12 cellular contexts compared by ENCODE assay signal in genomic region chr7:80106498-80107113, GRCh38. TPM values are rescaled to one million over a fixed set of nuclear protein-coding genes. Genes with fewer than 3 reads are reported as not detected.
DNase-seq lines count a peak whose midpoint lies in the region; ATAC-seq and TF ChIP-seq lines count a peak whose summit lies in the region.
"Had no signal": no experiment of that assay in that cellular context is flagged by ENCODE, and none has a peak within 500 bp of the region (broad histone marks: within the 10 kb centered on the region; RNA-seq: fewer than 3 reads in every experiment).

No MANE protein-coding gene starts in this region.

- intact Hi-C loops in stomach (cut with DNase I; ENCODE audit: low total_unique reads): no loop called here

- H3K9ac ChIP-seq in BLaER1 treated with 17β-estradiol and CSF1 and Interleukin-3, amounts not matched to agents 10 nM and 100 nM: peak overlapping the region in 9 of 11 experiments; percentile 5 to 69 (median 45); a peak in 12 of 22 replicates
- H3K9ac ChIP-seq in MM.1S (ENCODE audit: low read length): peak overlapping the region; percentile 14; the same call in 1 of the 2 replicates
- H3K9ac ChIP-seq: GM23248 had no signal

- TF ChIP-seq CTCF in MM.1S (IDR thresholded peaks at IDR 0.05; ENCODE audit: low read length) (no peak), stomach (IDR thresholded peaks at IDR 0.05) (no peak)

- H3K27me3 ChIP-seq in BLaER1 treated with 17β-estradiol and CSF1 and Interleukin-3, amounts not matched to agents 10 nM and 100 nM: no peaks in the 10 kb centered on the region
- H3K27me3 ChIP-seq in MM.1S (replicated peaks; ENCODE audit: insufficient read depth, low read length) (no peaks in the 10 kb centered on the region), stomach (no peaks in the 10 kb centered on the region)
- H3K27me3 ChIP-seq: vagina had no signal

- peak overlapping the region; percentile 58 to 86 (median 75) for H3K4me2 ChIP-seq in BLaER1 treated with 17β-estradiol and CSF1 and Interleukin-3, amounts not matched to agents 10 nM and 100 nM
- peak overlapping the region; percentile 67 for H3K4me2 ChIP-seq in MM.1S (ENCODE audit: low read depth, low read length)

- no peaks in the 10 kb centered on the region for H3K36me3 ChIP-seq in BLaER1 treated with 17β-estradiol and CSF1 and Interleukin-3, amounts not matched to agents 10 nM and 100 nM
- H3K36me3 ChIP-seq in MM.1S (replicated peaks; ENCODE audit: insufficient read depth, low read length): no peaks in the 10 kb centered on the region
- H3K36me3 ChIP-seq in stomach: no peaks in the 10 kb centered on the region
- H3K36me3 ChIP-seq: vagina had no signal

- H3F3A ChIP-seq in MM.1S (ENCODE audit: insufficient read depth, low read length): peaks cover 27% of the 10 kb centered on the region

- peak overlapping the region; percentile 3; the same call in 1 of the 2 replicates for H2AFZ ChIP-seq in MM.1S (ENCODE audit: low read length)
- H2AFZ ChIP-seq: GM23248 had no signal

- H3K79me2 ChIP-seq in MM.1S (ENCODE audit: low read length): no peaks in the 10 kb centered on the region

- DNase-seq in MM.1S (peak; percentile 53), left kidney (ENCODE audit: low read depth, low spot score) (peak; percentile 12), stomach (no peak), C1 segment of cervical spinal cord (lab: John Stamatoyannopoulos, UW) (no peak), H4 (ENCODE audit: low spot score) (no peak), ureter (ENCODE audit: low spot score) (no peak)
- DNase-seq: activated T-cell treated with anti-CD3 and anti-CD28 coated beads, Interleukin-2, amount 50 U/mL, for 1 hour; GM23248; retina had no signal

- no peak for TF ChIP-seq POLR2A in stomach (IDR thresholded peaks at IDR 0.05)

- no peaks in the 10 kb centered on the region for H4K20me1 ChIP-seq in BLaER1 treated with 17β-estradiol and CSF1 and Interleukin-3, amounts not matched to agents 10 nM and 100 nM
- H4K20me1 ChIP-seq in MM.1S (ENCODE audit: insufficient read depth, low read length): no peaks in the 10 kb centered on the region

- ATAC-seq in GM19395 (IDR thresholded peaks at IDR 0.05; ENCODE audit: unreplicated experiment): peak; percentile 62

- H3K9me3 ChIP-seq in BLaER1 treated with 17β-estradiol and CSF1 and Interleukin-3, amounts not matched to agents 10 nM and 100 nM (replicated peaks in 1 of 11): peaks cover 0 to 9% (median 5%) of the 10 kb centered on the region in 11 experiments; a peak in 7 of 22 replicates
- H3K9me3 ChIP-seq in MM.1S (replicated peaks; ENCODE audit: insufficient read depth, low read length): no peaks in the 10 kb centered on the region
- no peaks in the 10 kb centered on the region for H3K9me3 ChIP-seq in stomach
- H3K9me3 ChIP-seq: vagina had no signal

- peak overlapping the region in 10 of 11 experiments; percentile 36 to 88 (median 76); a peak in 20 of 22 replicates for H3K27ac ChIP-seq in BLaER1 treated with 17β-estradiol and CSF1 and Interleukin-3, amounts not matched to agents 10 nM and 100 nM
- H3K27ac ChIP-seq in MM.1S (ENCODE audit: low read length) (peak overlapping the region; percentile 77), stomach (no peak overlapping the region)
- H3K27ac ChIP-seq: GM23248, vagina had no signal

- H3K4me3 ChIP-seq in BLaER1 treated with 17β-estradiol and CSF1 and Interleukin-3, amounts not matched to agents 10 nM and 100 nM: peak overlapping the region in 2 of 10 experiments; percentile 15 to 50; a peak in 4 of 20 replicates
- H3K4me3 ChIP-seq in MM.1S (ENCODE audit: low read length) (peak overlapping the region; percentile 38), stomach (no peak overlapping the region)
- H3K4me3 ChIP-seq: GM23248, vagina had no signal

- H3K4me1 ChIP-seq in BLaER1 treated with 17β-estradiol and CSF1 and Interleukin-3, amounts not matched to agents 10 nM and 100 nM: peaks cover 29 to 35% (median 33%) of the 10 kb centered on the region in 10 experiments
- H3K4me1 ChIP-seq in MM.1S (ENCODE audit: low read length) (peaks cover 32% of the 10 kb centered on the region), stomach (peaks cover 0 to 12% (median 3%) of the 10 kb centered on the region in 4 donors)
- H3K4me1 ChIP-seq: vagina had no signal

- WGBS in stomach, 5 donors: 58 to 76% (median 75%) methylated on average over 2 of the region's 2 CpGs

- H3K9me2 ChIP-seq in MM.1S (replicated peaks; ENCODE audit: insufficient read depth, low read length): no peaks in the 10 kb centered on the region

- TF ChIP-seq EP300 in stomach (IDR thresholded peaks at IDR 0.05): no peak

RNA-seq across cellular contexts. Expression of gene GNAI1, which starts 28.0 kb away (rescaled TPM):
- total RNA-seq in stomach: 10 to 100 TPM in 4 of 5 donors, 1 to 10 TPM in 1; 2.6 to 62.4 (median 49.0) TPM
- polyA plus RNA-seq in stomach: 10 to 100 TPM; 13.3 to 18.5 (median 16.5) TPM
- total RNA-seq in H4 (2014; rRNA removed; shearing (Covaris generic)): 71.9 and 85.0 TPM in 2 replicates
- total RNA-seq in ureter: 53.6 TPM

Comparison
In these comparisons a context has a peak if more than half of its experiments do, and no peak if none do; other contexts are left out.
1. H3K27ac ChIP-seq: peak in BLaER1 treated with 17β-estradiol and CSF1 and Interleukin-3, amounts not matched to agents 10 nM and 100 nM (10 of 11) and MM.1S (single experiment); none in stomach (0 of 5).
2. DNase-seq: peak in MM.1S (single experiment) and left kidney (single experiment); none in stomach (single experiment), C1 segment of cervical spinal cord (0 of 14), H4 (single experiment) and ureter (single experiment).